ENCODE assay signal across 8 cellular contexts in genomic region chr16:88703486-88704309, GRCh38. TPM values are rescaled to one million over a fixed set of nuclear protein-coding genes. Genes with fewer than 3 reads are reported as not detected.
DNase-seq lines count a peak whose midpoint lies in the region; ATAC-seq and TF ChIP-seq lines count a peak whose summit lies in the region.

No MANE protein-coding gene starts in this region.

- H3K4me1 ChIP-seq in CD8-positive, alpha-beta T cell (ENCODE audit: insufficient read depth, low read length) = peaks cover 51% of the 10 kb centered on the region
- H3K4me1 ChIP-seq in mucosa of rectum (ENCODE audit: control insufficient read depth in 2 of 2, insufficient read depth in 2 of 2, low read length in 2 of 2) = peaks cover 36 to 42% of the 10 kb centered on the region in 2 donors
- H3K4me1 ChIP-seq in subcutaneous abdominal adipose tissue (ENCODE audit: control insufficient read depth in 5 of 5, insufficient read depth in 5 of 5, low read length in 5 of 5) = peaks cover 14 to 78% (median 68%) of the 10 kb centered on the region in 5 donors

- peak; percentile 38 to 91 (median 84) for DNase-seq in CD8-positive, alpha-beta T cell
- DNase-seq in T-helper 2 cell = peak; percentile 36 to 90 (median 53)
- peak; percentile 81 for DNase-seq in activated naive CD8-positive, alpha-beta T cell treated with anti-CD3 and anti-CD28 coated beads, Interleukin-2, amount 50 U/mL, for 24 hours
- DNase-seq in NCI-H1436 (lab: John Stamatoyannopoulos, UW) = no peak

- no peaks in the 10 kb centered on the region for H3K9me3 Mint-ChIP-seq in CD8-positive, alpha-beta T cell
- H3K9me3 Mint-ChIP-seq in activated naive CD8-positive, alpha-beta T cell treated with anti-CD3 and anti-CD28 coated beads, Interleukin-2, amount 50 U/mL, for 24 hours = no peaks in the 10 kb centered on the region

- H3K9me3 ChIP-seq in CD8-positive, alpha-beta T cell (ENCODE audit: low read length) = no peaks in the 10 kb centered on the region
- H3K9me3 ChIP-seq in mucosa of rectum (ENCODE audit: control insufficient read depth in 2 of 2, low read length in 2 of 2) = no peaks in the 10 kb centered on the region
- H3K9me3 ChIP-seq in subcutaneous abdominal adipose tissue (ENCODE audit: control insufficient read depth in 5 of 5, low read length in 5 of 5) = no peaks in the 10 kb centered on the region

- POLR2A ChIA-PET in CD8-positive, alpha-beta T cell (lab: Charles Lee) = interaction anchor here (1.0 to 3.3 kb wide), 9 partner anchors 17 to 153 kb away, joined by 4 to 17 read pairs (median 6); partner anchors contain the start of genes APRT, CYBA, GALNS and MVD

- H3K4me1 Mint-ChIP-seq in CD8-positive, alpha-beta T cell (ENCODE audit: low read depth) = peaks cover 53% of the 10 kb centered on the region
- H3K4me1 Mint-ChIP-seq in activated naive CD8-positive, alpha-beta T cell treated with anti-CD3 and anti-CD28 coated beads, Interleukin-2, amount 50 U/mL, for 24 hours = peaks cover 66% of the 10 kb centered on the region

- H3K27me3 Mint-ChIP-seq in CD8-positive, alpha-beta T cell (ENCODE audit: low read depth) = no peaks in the 10 kb centered on the region
- H3K27me3 Mint-ChIP-seq in activated naive CD8-positive, alpha-beta T cell treated with anti-CD3 and anti-CD28 coated beads, Interleukin-2, amount 50 U/mL, for 24 hours = no peaks in the 10 kb centered on the region

- H3K4me3 Mint-ChIP-seq in CD8-positive, alpha-beta T cell = peak overlapping the region; percentile 90
- H3K4me3 Mint-ChIP-seq in activated naive CD8-positive, alpha-beta T cell treated with anti-CD3 and anti-CD28 coated beads, Interleukin-2, amount 50 U/mL, for 24 hours = peak overlapping the region; percentile 88

- H3K27me3 ChIP-seq in CD8-positive, alpha-beta T cell (ENCODE audit: insufficient read depth, low read length) = no peaks in the 10 kb centered on the region
- H3K27me3 ChIP-seq in mucosa of rectum (ENCODE audit: control insufficient read depth in 2 of 2, insufficient read depth in 2 of 2, low read length in 2 of 2) (no peaks in the 10 kb centered on the region), subcutaneous abdominal adipose tissue (ENCODE audit: control insufficient read depth in 5 of 5, insufficient read depth in 4 of 5, low read length in 5 of 5) (no peaks in the 10 kb centered on the region)

- H3K9ac ChIP-seq in mucosa of rectum (ENCODE audit: low read depth in 1 of 2, low read length in 2 of 2) (peak overlapping the region; percentile 40 to 70), subcutaneous abdominal adipose tissue (ENCODE audit: low read length in 5 of 5) (peak overlapping the region in 3 of 5 donors; percentile 35 to 43 (median 35))

- intact Hi-C loops in CD8-positive, alpha-beta T cell (cut with DNase I, micrococcal nuclease) = loop anchor here (2.0 to 10.0 kb wide), 8 partner anchors 34 to 999 kb away; partner anchors contain the start of genes BANP (in 1 of the 2), KLHDC4 (in 1 of the 2), SPATA2L (in 1 of the 2) and ZFPM1 (in 1 of the 2)

- ATAC-seq in CD8-positive, alpha-beta T cell = peak; percentile 40
- peak; percentile 30 for ATAC-seq in activated naive CD8-positive, alpha-beta T cell treated with anti-CD3 and anti-CD28 coated beads, Interleukin-2, amount 50 U/mL, for 24 hours
- ATAC-seq in GM19467 (IDR thresholded peaks at IDR 0.05; ENCODE audit: unreplicated experiment) (no peak), HG02571 (IDR thresholded peaks at IDR 0.05; ENCODE audit: unreplicated experiment) (no peak)

- H3K27ac ChIP-seq in CD8-positive, alpha-beta T cell (ENCODE audit: low read depth, low read length) = peak overlapping the region; percentile 91
- H3K27ac ChIP-seq in mucosa of rectum (ENCODE audit: low read depth in 2 of 2, low read length in 2 of 2) = peak overlapping the region; percentile 68 to 86
- H3K27ac ChIP-seq in subcutaneous abdominal adipose tissue (ENCODE audit: low read depth, low read length) = peak overlapping the region; percentile 60

- peaks cover 24% of the 10 kb centered on the region for H3K36me3 Mint-ChIP-seq in CD8-positive, alpha-beta T cell
- H3K36me3 Mint-ChIP-seq in activated naive CD8-positive, alpha-beta T cell treated with anti-CD3 and anti-CD28 coated beads, Interleukin-2, amount 50 U/mL, for 24 hours (ENCODE audit: low read depth) = peaks cover 4% of the 10 kb centered on the region

- H3K36me3 ChIP-seq in CD8-positive, alpha-beta T cell (ENCODE audit: insufficient read depth, low read length) = peaks cover 12% of the 10 kb centered on the region
- H3K36me3 ChIP-seq in mucosa of rectum (ENCODE audit: control insufficient read depth in 2 of 2, insufficient read depth in 2 of 2, low read length in 2 of 2) (peaks cover 0 to 3% of the 10 kb centered on the region in 2 donors), subcutaneous abdominal adipose tissue (ENCODE audit: control insufficient read depth in 5 of 5, insufficient read depth in 5 of 5, low read length in 5 of 5) (peaks cover 0 to 20% (median 15%) of the 10 kb centered on the region in 5 donors)

- H3K4me3 ChIP-seq in CD8-positive, alpha-beta T cell (ENCODE audit: low read depth, low read length) = peak overlapping the region; percentile 95
- peak overlapping the region; percentile 52 to 78 for H3K4me3 ChIP-seq in mucosa of rectum (ENCODE audit: low read length in 2 of 2)
- H3K4me3 ChIP-seq in subcutaneous abdominal adipose tissue (ENCODE audit: low read depth in 1 of 5, low read length in 5 of 5) = peak overlapping the region in 3 of 5 donors; percentile 36 to 97 (median 42)

- CTCF ChIA-PET in CD8-positive, alpha-beta T cell (lab: Charles Lee) = interaction anchor here (0.9 to 6.7 kb wide), 6 partner anchors 16 to 265 kb away, joined by 3 to 54 read pairs (median 4); partner anchors contain the start of gene SNAI3

- peak overlapping the region; percentile 98 for H3K27ac Mint-ChIP-seq in CD8-positive, alpha-beta T cell
- H3K27ac Mint-ChIP-seq in activated naive CD8-positive, alpha-beta T cell treated with anti-CD3 and anti-CD28 coated beads, Interleukin-2, amount 50 U/mL, for 24 hours = peak overlapping the region; percentile 91

- no peak for TF ChIP-seq CTCF in CD8-positive, alpha-beta T cell (IDR thresholded peaks at IDR 0.05)

RNA-seq across cellular contexts. Expression of gene RNF166, which starts 2.5 kb away (rescaled TPM):
- total RNA-seq in CD8-positive, alpha-beta T cell = 100 to 1,000 TPM; 371 to 406 TPM

RNA-seq across cellular contexts. Expression of gene CTU2, which starts 2.6 kb away (rescaled TPM):
- 10 to 100 TPM; 59.5 to 60.4 TPM for total RNA-seq in CD8-positive, alpha-beta T cell

RNA-seq across cellular contexts. Expression of gene SNAI3, which starts 17.4 kb away (rescaled TPM):
- total RNA-seq in CD8-positive, alpha-beta T cell = 1 to 10 TPM; 3.1 to 3.4 TPM

RNA-seq across cellular contexts. Expression of gene MVD, which starts 40.8 kb away (rescaled TPM):
- total RNA-seq in CD8-positive, alpha-beta T cell = 100 to 1,000 TPM; 118 to 124 TPM

RNA-seq across cellular contexts. Expression of gene CYBA, which starts 52.8 kb away (rescaled TPM):
- total RNA-seq in CD8-positive, alpha-beta T cell = 100 to 1,000 TPM; 312 to 320 TPM

Comparison
In these comparisons a context has a peak if more than half of its experiments do, and no peak if none do; other contexts are left out.
1. ATAC-seq: peak in CD8-positive, alpha-beta T cell (single experiment) and activated naive CD8-positive, alpha-beta T cell treated with anti-CD3 and anti-CD28 coated beads, Interleukin-2, amount 50 U/mL, for 24 hours (single experiment); none in GM19467 (single experiment) and HG02571 (single experiment).
2. H3K4me3 ChIP-seq: peak in every context shown above with its lines; median percentile 95 in CD8-positive, alpha-beta T cell; 65 in mucosa of rectum; 42 in subcutaneous abdominal adipose tissue.
3. Peak in every context shown above with its lines, with median percentiles within 50 percentile points of each other: H3K27ac ChIP-seq.